ENCODE assay signal across 8 cellular contexts in the genomic region with DNA sequence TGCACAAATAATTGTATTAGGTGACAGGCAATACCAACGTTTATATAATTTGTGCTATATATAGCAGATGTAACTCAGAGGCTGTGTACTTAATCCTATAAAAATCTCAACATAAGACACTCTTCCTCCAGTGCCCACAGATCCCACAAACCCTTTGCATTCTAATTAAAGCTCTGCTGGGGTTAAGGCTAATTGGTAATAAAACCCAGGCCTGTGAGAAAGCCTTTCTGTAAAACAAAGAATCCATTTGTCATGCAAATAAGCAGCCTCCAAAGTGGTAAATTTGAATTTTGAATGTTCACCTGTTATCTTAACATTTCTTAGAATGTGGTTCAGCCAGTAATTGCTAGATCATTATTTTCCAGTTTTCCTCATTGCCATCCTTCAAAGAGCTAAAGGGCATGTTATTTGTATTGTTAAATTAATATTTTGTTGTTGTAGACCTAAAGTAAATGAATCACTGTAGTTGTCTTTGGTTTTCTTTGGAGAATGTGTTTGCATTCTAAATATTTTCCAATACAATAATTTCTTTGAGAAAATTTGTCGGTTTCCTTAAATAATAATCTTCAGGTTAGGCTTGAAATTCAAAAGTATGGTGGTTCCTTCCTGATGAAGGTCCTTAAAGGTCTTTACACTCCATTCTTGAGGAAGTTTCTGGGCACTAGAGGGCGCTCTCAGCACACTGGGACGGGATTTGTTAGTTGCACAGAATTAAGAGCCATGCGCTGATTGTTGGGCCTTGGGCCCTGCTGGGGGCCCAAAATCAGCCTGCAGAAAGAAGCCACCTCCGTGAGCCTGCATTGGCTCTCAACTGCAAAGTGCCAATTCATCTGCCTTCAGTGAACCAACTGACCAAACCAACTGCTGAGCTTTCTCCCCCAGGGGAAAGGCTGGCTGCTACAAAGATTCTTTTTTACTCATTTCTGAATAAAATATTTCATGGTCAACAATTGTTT. TPM values are rescaled to one million over a fixed set of nuclear protein-coding genes. Genes with fewer than 3 reads are reported as not detected.
A peak's percentile ranks its signal among the peaks of the same experiment; 100 is the strongest.
DNase-seq lines count a peak whose midpoint lies in the region; ATAC-seq and TF ChIP-seq lines count a peak whose summit lies in the region.

No MANE protein-coding gene starts in this region.

- peak; percentile 88 for ATAC-seq in SK-N-SH treated with all-trans-retinoic acid at 6 μM for 48 hours
- peak; percentile 62 to 71 for ATAC-seq in activated naive CD4-positive, alpha-beta T cell treated with anti-CD3 and anti-CD28 coated beads, Interleukin-2, amount 50 U/mL, for 72 hours

- no peak overlapping the region for H3K27ac Mint-ChIP-seq in activated naive CD4-positive, alpha-beta T cell treated with anti-CD3 and anti-CD28 coated beads, Interleukin-2, amount 50 U/mL, for 72 hours
- H3K27ac Mint-ChIP-seq in type B pancreatic cell = peak overlapping the region; percentile 85

- H3K36me3 Mint-ChIP-seq in activated naive CD4-positive, alpha-beta T cell treated with anti-CD3 and anti-CD28 coated beads, Interleukin-2, amount 50 U/mL, for 72 hours = no peaks in the 10 kb centered on the region
- no peaks in the 10 kb centered on the region for H3K36me3 Mint-ChIP-seq in type B pancreatic cell

- no peak overlapping the region for H3K4me3 Mint-ChIP-seq in type B pancreatic cell

- no peaks in the 10 kb centered on the region for H3K27me3 Mint-ChIP-seq in type B pancreatic cell

- H3K9me3 Mint-ChIP-seq in activated naive CD4-positive, alpha-beta T cell treated with anti-CD3 and anti-CD28 coated beads, Interleukin-2, amount 50 U/mL, for 72 hours = no peaks in the 10 kb centered on the region
- H3K9me3 Mint-ChIP-seq in type B pancreatic cell = no peaks in the 10 kb centered on the region

- peak; percentile 94 for TF ChIP-seq CTCF in type B pancreatic cell (conservative IDR thresholded peaks at IDR 0.05)

- intact Hi-C loops in cardiac septum (cut with DNase I) = loop anchor here (2.0 kb wide), 1 partner anchor 284 kb away; a partner anchor contains a TSS

- H3K4me1 Mint-ChIP-seq in type B pancreatic cell (ENCODE audit: unreplicated experiment) = peaks cover 24% of the 10 kb centered on the region

- peak; percentile 67 for DNase-seq in COR-L47 (lab: John Stamatoyannopoulos, UW)
- DNase-seq in GOT3 (lab: John Stamatoyannopoulos, UW) = peak; percentile 96
- peak; percentile 95 for DNase-seq in NCI-H128 (lab: John Stamatoyannopoulos, UW; ENCODE audit: unreplicated experiment)
- peak; percentile 76 to 90 for DNase-seq in activated naive CD4-positive, alpha-beta T cell treated with anti-CD3 and anti-CD28 coated beads, Interleukin-2, amount 50 U/mL, for 72 hours (ENCODE audit: low spot score in 2 of 2)
- peak; percentile 89 for DNase-seq in cardiac septum (ENCODE audit: low spot score)
- peak; percentile 96 for DNase-seq in pons (ENCODE audit: low spot score)
- peak; percentile 84 for DNase-seq in type B pancreatic cell (ENCODE audit: extremely low spot score, unreplicated experiment)

TF ChIP-seq in SK-N-SH treated with all-trans-retinoic acid at 6 μM for 48 hours, 23 proteins besides CTCF, POLR2A, EP300 and RAD21:
- TF ChIP-seq OSR1 (CRISPR knock-in tag; IDR thresholded peaks at IDR 0.05) = no peak
- TF ChIP-seq, protein P1, sequence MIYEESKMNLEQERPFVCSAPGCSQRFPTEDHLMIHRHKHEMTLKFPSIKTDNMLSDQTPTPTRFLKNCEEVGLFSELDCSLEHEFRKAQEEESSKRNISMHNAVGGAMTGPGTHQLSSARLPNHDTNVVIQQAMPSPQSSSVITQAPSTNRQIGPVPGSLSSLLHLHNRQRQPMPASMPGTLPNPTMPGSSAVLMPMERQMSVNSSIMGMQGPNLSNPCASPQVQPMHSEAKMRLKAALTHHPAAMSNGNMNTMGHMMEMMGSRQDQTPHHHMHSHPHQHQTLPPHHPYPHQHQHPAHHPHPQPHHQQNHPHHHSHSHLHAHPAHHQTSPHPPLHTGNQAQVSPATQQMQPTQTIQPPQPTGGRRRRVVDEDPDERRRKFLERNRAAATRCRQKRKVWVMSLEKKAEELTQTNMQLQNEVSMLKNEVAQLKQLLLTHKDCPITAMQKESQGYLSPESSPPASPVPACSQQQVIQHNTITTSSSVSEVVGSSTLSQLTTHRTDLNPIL (CRISPR knock-in tag; IDR thresholded peaks at IDR 0.05; ENCODE audit: low read depth) = no peak
- no peak for TF ChIP-seq TCF4 (CRISPR knock-in tag; IDR thresholded peaks at IDR 0.05; ENCODE audit: borderline replicate concordance)
- TF ChIP-seq, protein P2, sequence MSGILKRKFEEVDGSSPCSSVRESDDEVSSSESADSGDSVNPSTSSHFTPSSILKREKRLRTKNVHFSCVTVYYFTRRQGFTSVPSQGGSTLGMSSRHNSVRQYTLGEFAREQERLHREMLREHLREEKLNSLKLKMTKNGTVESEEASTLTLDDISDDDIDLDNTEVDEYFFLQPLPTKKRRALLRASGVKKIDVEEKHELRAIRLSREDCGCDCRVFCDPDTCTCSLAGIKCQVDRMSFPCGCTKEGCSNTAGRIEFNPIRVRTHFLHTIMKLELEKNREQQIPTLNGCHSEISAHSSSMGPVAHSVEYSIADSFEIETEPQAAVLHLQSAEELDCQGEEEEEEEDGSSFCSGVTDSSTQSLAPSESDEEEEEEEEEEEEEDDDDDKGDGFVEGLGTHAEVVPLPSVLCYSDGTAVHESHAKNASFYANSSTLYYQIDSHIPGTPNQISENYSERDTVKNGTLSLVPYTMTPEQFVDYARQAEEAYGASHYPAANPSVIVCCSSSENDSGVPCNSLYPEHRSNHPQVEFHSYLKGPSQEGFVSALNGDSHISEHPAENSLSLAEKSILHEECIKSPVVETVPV (CRISPR knock-in tag; IDR thresholded peaks at IDR 0.05) = no peak
- no peak for TF ChIP-seq CSDC2 (CRISPR knock-in tag; IDR thresholded peaks at IDR 0.05)
- no peak for TF ChIP-seq BACH2 (CRISPR knock-in tag; IDR thresholded peaks at IDR 0.05; ENCODE audit: borderline replicate concordance)
- TF ChIP-seq ISL1 (CRISPR knock-in tag; IDR thresholded peaks at IDR 0.05) = no peak
- TF ChIP-seq ZFP30 (CRISPR knock-in tag; IDR thresholded peaks at IDR 0.05) = no peak
- no peak for TF ChIP-seq TOX (CRISPR knock-in tag; IDR thresholded peaks at IDR 0.05; ENCODE audit: borderline replicate concordance)
- no peak for TF ChIP-seq GLIS3 (CRISPR knock-in tag; IDR thresholded peaks at IDR 0.05)
- TF ChIP-seq ZNF70 (CRISPR knock-in tag; IDR thresholded peaks at IDR 0.05) = no peak
- TF ChIP-seq, protein P3, sequence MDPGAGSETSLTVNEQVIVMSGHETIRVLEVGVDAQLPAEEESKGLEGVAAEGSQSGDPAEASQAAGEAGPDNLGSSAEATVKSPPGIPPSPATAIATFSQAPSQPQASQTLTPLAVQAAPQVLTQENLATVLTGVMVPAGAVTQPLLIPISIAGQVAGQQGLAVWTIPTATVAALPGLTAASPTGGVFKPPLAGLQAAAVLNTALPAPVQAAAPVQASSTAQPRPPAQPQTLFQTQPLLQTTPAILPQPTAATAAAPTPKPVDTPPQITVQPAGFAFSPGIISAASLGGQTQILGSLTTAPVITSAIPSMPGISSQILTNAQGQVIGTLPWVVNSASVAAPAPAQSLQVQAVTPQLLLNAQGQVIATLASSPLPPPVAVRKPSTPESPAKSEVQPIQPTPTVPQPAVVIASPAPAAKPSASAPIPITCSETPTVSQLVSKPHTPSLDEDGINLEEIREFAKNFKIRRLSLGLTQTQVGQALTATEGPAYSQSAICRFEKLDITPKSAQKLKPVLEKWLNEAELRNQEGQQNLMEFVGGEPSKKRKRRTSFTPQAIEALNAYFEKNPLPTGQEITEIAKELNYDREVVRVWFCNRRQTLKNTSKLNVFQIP (CRISPR knock-in tag; IDR thresholded peaks at IDR 0.05; ENCODE audit: borderline replicate concordance, low read depth) = no peak
- no peak for TF ChIP-seq ZFP3 (CRISPR knock-in tag; IDR thresholded peaks at IDR 0.05)
- no peak for TF ChIP-seq ZC3H10 (CRISPR knock-in tag; IDR thresholded peaks at IDR 0.05)
- TF ChIP-seq SNAI2 (CRISPR knock-in tag; IDR thresholded peaks at IDR 0.05) = no peak
- no peak for TF ChIP-seq ARNTL (CRISPR knock-in tag; IDR thresholded peaks at IDR 0.05; ENCODE audit: borderline replicate concordance, low read depth)
- TF ChIP-seq, protein P4, sequence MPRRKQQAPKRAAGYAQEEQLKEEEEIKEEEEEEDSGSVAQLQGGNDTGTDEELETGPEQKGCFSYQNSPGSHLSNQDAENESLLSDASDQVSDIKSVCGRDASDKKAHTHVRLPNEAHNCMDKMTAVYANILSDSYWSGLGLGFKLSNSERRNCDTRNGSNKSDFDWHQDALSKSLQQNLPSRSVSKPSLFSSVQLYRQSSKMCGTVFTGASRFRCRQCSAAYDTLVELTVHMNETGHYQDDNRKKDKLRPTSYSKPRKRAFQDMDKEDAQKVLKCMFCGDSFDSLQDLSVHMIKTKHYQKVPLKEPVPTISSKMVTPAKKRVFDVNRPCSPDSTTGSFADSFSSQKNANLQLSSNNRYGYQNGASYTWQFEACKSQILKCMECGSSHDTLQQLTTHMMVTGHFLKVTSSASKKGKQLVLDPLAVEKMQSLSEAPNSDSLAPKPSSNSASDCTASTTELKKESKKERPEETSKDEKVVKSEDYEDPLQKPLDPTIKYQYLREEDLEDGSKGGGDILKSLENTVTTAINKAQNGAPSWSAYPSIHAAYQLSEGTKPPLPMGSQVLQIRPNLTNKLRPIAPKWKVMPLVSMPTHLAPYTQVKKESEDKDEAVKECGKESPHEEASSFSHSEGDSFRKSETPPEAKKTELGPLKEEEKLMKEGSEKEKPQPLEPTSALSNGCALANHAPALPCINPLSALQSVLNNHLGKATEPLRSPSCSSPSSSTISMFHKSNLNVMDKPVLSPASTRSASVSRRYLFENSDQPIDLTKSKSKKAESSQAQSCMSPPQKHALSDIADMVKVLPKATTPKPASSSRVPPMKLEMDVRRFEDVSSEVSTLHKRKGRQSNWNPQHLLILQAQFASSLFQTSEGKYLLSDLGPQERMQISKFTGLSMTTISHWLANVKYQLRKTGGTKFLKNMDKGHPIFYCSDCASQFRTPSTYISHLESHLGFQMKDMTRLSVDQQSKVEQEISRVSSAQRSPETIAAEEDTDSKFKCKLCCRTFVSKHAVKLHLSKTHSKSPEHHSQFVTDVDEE (CRISPR knock-in tag; IDR thresholded peaks at IDR 0.05) = no peak

RNA-seq across cellular contexts. Expression of a gene that starts 46.1 kb away (rescaled TPM):
- total RNA-seq in activated naive CD4-positive, alpha-beta T cell treated with anti-CD3 and anti-CD28 coated beads, Interleukin-2, amount 50 U/mL, for 72 hours = 100 to 1,000 TPM; 123 to 180 TPM
- total RNA-seq in cardiac septum = 254 TPM
- 333 and 411 TPM in 2 replicates for total RNA-seq in type B pancreatic cell (ENCODE audit: low replicate concordance)

Comparison
In these comparisons a context has a peak if more than half of its experiments do, and no peak if none do; other contexts are left out.
1. Peak in every context shown above with its lines: DNase-seq and ATAC-seq.